13 cellular contexts compared by ENCODE assay signal in genomic region chr6:1325471-1326309, GRCh38. TPM values are rescaled to one million over a fixed set of nuclear protein-coding genes. Genes with fewer than 3 reads are reported as not detected.
A peak's percentile ranks its signal among the peaks of the same experiment; 100 is the strongest.
DNase-seq lines count a peak whose midpoint lies in the region; TF ChIP-seq lines count a peak whose summit lies in the region.
"Had no signal": no experiment of that assay in that cellular context is flagged by ENCODE, and none has a peak within 500 bp of the region (broad histone marks: within the 10 kb centered on the region; RNA-seq: fewer than 3 reads in every experiment).

No MANE protein-coding gene starts in this region.

- peaks cover 3% of the 10 kb centered on the region for H3K9me3 ChIP-seq in mesodermal cell (ENCODE audit: control insufficient read depth, low read length)

- H3K36me3 ChIP-seq in mesodermal cell (ENCODE audit: control insufficient read depth, insufficient read depth, low read length) = no peaks in the 10 kb centered on the region

- peaks cover 46% of the 10 kb centered on the region for H3K4me1 ChIP-seq in mesodermal cell (ENCODE audit: control insufficient read depth, insufficient read depth, low read length, poor library complexity, severe bottlenecking)

- no peak for TF ChIP-seq CTCF in cardiac fibroblast (IDR thresholded peaks at IDR 0.05; ENCODE audit: low read depth, low read length)

- DNase-seq in ELR (ENCODE audit: low read depth) = peak; percentile 99
- peak; percentile 96 for DNase-seq in NCI-H226
- peak; percentile 64 to 83 for DNase-seq in cardiac fibroblast (ENCODE audit: low read depth in 2 of 2)
- no peak for DNase-seq in stimulated activated CD8-positive, alpha-beta memory T cell treated with anti-CD3 and anti-CD28 coated beads, Interleukin-4, amount 100 ng/mL, for 48 hours
- DNase-seq in NCI-H2171 treated with DMSO at 0.1 percent for 48 hours (lab: John Stamatoyannopoulos, UW) = no peak
- DNase-seq in NCI-H1436 treated with DMSO at 0.1 percent for 48 hours (lab: John Stamatoyannopoulos, UW) = no peak
- no peak for DNase-seq in mucosa of gallbladder (ENCODE audit: low spot score)
- DNase-seq: endodermal cell; NCI-H2029 treated with DMSO at 0.1 percent for 48 hours; stimulated activated naive CD4-positive, alpha-beta T cell treated with Interleukin-2 at 50 U/mL for 16 hours had no signal

- no peak overlapping the region for H3K4me3 ChIP-seq in cardiac fibroblast (replicated peaks in 1 of 2; ENCODE audit: low read depth in 2 of 2, low read length in 2 of 2)
- no peak overlapping the region for H3K4me3 ChIP-seq in mesodermal cell (ENCODE audit: extremely low read depth, insufficient read depth, low read length, poor library complexity, severe bottlenecking)

- 83 to 88% methylated on average over 3 to 4 of the region's 6 CpGs for WGBS in mesodermal cell (ENCODE audit: insufficient coverage in 2 of 2), 2 experiments

- H3K27ac ChIP-seq in mesodermal cell (ENCODE audit: low read depth, low read length, severe bottlenecking) = peak overlapping the region; percentile 53

RNA-seq across cellular contexts. Expression of gene FOXQ1, which starts 13.8 kb away (rescaled TPM):
- 0.41 TPM for polyA plus RNA-seq in mesodermal cell (2013, experiment 1 of 2)
- 0.40 TPM for polyA plus RNA-seq in mesodermal cell (2013, experiment 2 of 2)
- total RNA-seq in mucosa of gallbladder = 11.5 TPM
- total RNA-seq: skeletal muscle tissue; T-helper 1 cell treated with Interleukin-12 subunit alpha and Interleukin-12 subunit beta and Interleukin-4 antibody, amounts not matched to agents 30 ng/mL and 1 ng/mL, for 36 hours had no signal

Comparison
In these comparisons a context has a peak if more than half of its experiments do, and no peak if none do; other contexts are left out.
1. DNase-seq: peak in ELR (single experiment), NCI-H226 (single experiment) and cardiac fibroblast (2 of 2); none in stimulated activated CD8-positive, alpha-beta memory T cell treated with anti-CD3 and anti-CD28 coated beads, Interleukin-4, amount 100 ng/mL, for 48 hours (single experiment), NCI-H2171 treated with DMSO at 0.1 percent for 48 hours (single experiment), NCI-H1436 treated with DMSO at 0.1 percent for 48 hours (single experiment) and mucosa of gallbladder (single experiment).